ENCODE assay signal across 8 cellular contexts in the genomic region with DNA sequence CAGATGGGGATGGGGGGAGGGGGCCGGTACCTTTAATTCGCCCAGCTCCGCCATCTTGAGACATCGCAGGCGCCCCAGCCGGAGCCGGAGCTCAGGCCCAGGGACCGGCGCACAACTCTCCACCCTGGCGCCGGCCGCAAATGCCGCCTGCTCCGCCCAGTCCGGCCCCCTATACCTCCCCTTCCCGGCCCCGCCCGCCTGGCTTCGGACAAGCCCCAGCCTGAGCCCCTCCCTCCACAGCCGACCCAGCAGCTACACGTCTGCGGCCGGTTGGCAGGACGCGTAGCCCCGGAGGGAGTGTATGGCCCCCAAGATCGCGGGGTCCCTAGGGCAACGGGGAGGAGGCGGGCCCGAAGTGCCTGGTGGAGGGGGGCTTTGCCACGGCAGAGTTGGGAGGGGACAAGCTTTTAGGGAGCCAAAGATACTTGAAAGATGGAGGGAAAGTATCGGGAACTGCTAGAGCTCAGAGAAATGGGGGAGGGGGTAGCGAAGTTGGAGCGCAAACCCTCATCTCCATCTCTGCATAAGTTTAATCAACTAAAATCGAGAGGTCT. TPM values are rescaled to one million over a fixed set of nuclear protein-coding genes. Genes with fewer than 3 reads are reported as not detected.
A peak's percentile ranks its signal among the peaks of the same experiment; 100 is the strongest.
DNase-seq lines count a peak whose midpoint lies in the region; ATAC-seq, FAIRE-seq and TF ChIP-seq lines count a peak whose summit lies in the region.

TSS of gene PIAS3 (minus strand) at position 145 of the 554 bp plus-strand sequence. CDS start at position 54, 91 bp downstream.

- no peaks in the 10 kb centered on the region for H3K27me3 ChIP-seq in adrenal gland
- H3K27me3 ChIP-seq in heart left ventricle, result no peaks in the 10 kb centered on the region
- no peaks in the 10 kb centered on the region for H3K27me3 ChIP-seq in upper lobe of left lung

- peak within 1 kb of the TSS; percentile 62 to 92 (median 82) for H3K4me3 ChIP-seq in adrenal gland
- H3K4me3 ChIP-seq in heart left ventricle, result peak within 1 kb of the TSS; percentile 55 to 97 (median 90)
- H3K4me3 ChIP-seq in upper lobe of left lung, result peak within 1 kb of the TSS; percentile 71 to 93 (median 89)

- H3K9me3 ChIP-seq in adrenal gland (replicated peaks in 1 of 3) (no peaks in the 10 kb centered on the region), heart left ventricle (no peaks in the 10 kb centered on the region), upper lobe of left lung (no peaks in the 10 kb centered on the region)

- ATAC-seq in HG02798 (IDR thresholded peaks at IDR 0.05; ENCODE audit: poor library complexity, unreplicated experiment) (peak; percentile 89), heart left ventricle (peak; percentile 96 to 97 (median 96)), upper lobe of left lung (ENCODE audit: low FRiP score in 2 of 2) (peak; percentile 98 to 99)

- DNase-seq in GM12891 (ENCODE audit: insufficient read length, low spot score) (peak; percentile 97), NCI-H1436 (lab: John Stamatoyannopoulos, UW) (peak; percentile 78), adrenal gland (peak; percentile 94 to 97 (median 95)), heart left ventricle (peak; percentile 96 to 98 (median 98)), posterior vena cava (ENCODE audit: low spot score) (peak; percentile 98), upper lobe of left lung (peak; percentile 98)

- TF ChIP-seq POLR2A in GM12891 (IDR thresholded peaks at IDR 0.05; ENCODE audit: low read depth, low read length), result no peak
- TF ChIP-seq POLR2A in adrenal gland (IDR thresholded peaks at IDR 0.05), result peak; percentile 35 to 78
- TF ChIP-seq POLR2A in heart left ventricle (IDR thresholded peaks at IDR 0.05), result peak in 1 of 2 donors; percentile 91
- TF ChIP-seq POLR2A in upper lobe of left lung (IDR thresholded peaks at IDR 0.05), result peak in 2 of 4 donors; percentile 57 to 59

- intact Hi-C loops in T-helper 1 cell treated with Interleukin-12 subunit alpha and Interleukin-12 subunit beta and Interleukin-4 antibody, amounts not matched to agents 30 ng/mL and 1 ng/mL, for 36 hours (cut with micrococcal nuclease), result loop anchor here (2.0 to 5.0 kb wide), 9 partner anchors 14 to 180 kb away; partner anchors contain the start of genes ANKRD34A, NUDT17, PEX11B and POLR3C
- intact Hi-C loops in adrenal gland (cut with DNase I), result loop anchor here in 1 of 2 donors (10.0 kb wide), 1 partner anchor 46 kb away; no protein-coding TSS in a partner anchor
- intact Hi-C loops in heart left ventricle (cut with DNase I), result loop anchor here in 5 of 10 donors (2.0 to 10.0 kb wide), 7 partner anchors 48 to 118 kb away; partner anchors contain the start of genes LIX1L (in 4 of the 5), ANKRD34A (in 1 of the 5), ITGA10 (in 1 of the 5) and POLR3GL (in 1 of the 5)
- intact Hi-C loops in posterior vena cava (cut with DNase I), result loop anchor here in 1 of 2 donors (10.0 kb wide), 2 partner anchors 56 to 156 kb away; partner anchors contain the start of genes ITGA10 and PEX11B

- 0% methylated on average over 10 to 36 of the region's 36 CpGs for WGBS in adrenal gland, 4 donors
- 0 to 1% (median 0%) methylated on average over 36 of the region's 36 CpGs for WGBS in heart left ventricle, 4 donors
- 0% methylated on average over 13 to 24 of the region's 36 CpGs for WGBS in upper lobe of left lung, 2 donors

- H3K36me3 ChIP-seq in adrenal gland (replicated peaks in 1 of 2) (peaks cover 0 to 28% of the 10 kb centered on the region in 2 donors), heart left ventricle (peaks cover 0 to 30% (median 27%) of the 10 kb centered on the region in 9 donors), upper lobe of left lung (peaks cover 6 to 30% (median 29%) of the 10 kb centered on the region in 4 donors)

- TF ChIP-seq CTCF in adrenal gland (IDR thresholded peaks at IDR 0.05), result no peak
- TF ChIP-seq CTCF in heart left ventricle (IDR thresholded peaks at IDR 0.05), result no peak
- TF ChIP-seq CTCF in upper lobe of left lung (IDR thresholded peaks at IDR 0.05), result peak in 1 of 6 experiments; percentile 3

- H3K27ac ChIP-seq in adrenal gland, result peak within 1 kb of the TSS; percentile 23 to 93 (median 76)
- H3K27ac ChIP-seq in heart left ventricle, result peak within 1 kb of the TSS; percentile 89 to 95 (median 92)
- peak within 1 kb of the TSS; percentile 85 to 96 (median 94) for H3K27ac ChIP-seq in upper lobe of left lung

- H3K4me1 ChIP-seq in adrenal gland (replicated peaks in 1 of 2) (peaks cover 4 to 15% of the 10 kb centered on the region in 2 donors), heart left ventricle (peaks cover 0 to 22% (median 13%) of the 10 kb centered on the region in 12 donors), upper lobe of left lung (peaks cover 12 to 17% (median 15%) of the 10 kb centered on the region in 4 donors)

- peak; percentile 93 for FAIRE-seq in GM12891 (lab: Jason Lieb, UNC)

- no peak for TF ChIP-seq EP300 in upper lobe of left lung (IDR thresholded peaks at IDR 0.05)

TF ChIP-seq in GM12891, 5 proteins besides CTCF, POLR2A, EP300 and RAD21:
- TF ChIP-seq TAF1 (IDR thresholded peaks at IDR 0.05; ENCODE audit: low read depth, low read length), result no peak
- TF ChIP-seq POLR2AphosphoS5 (IDR thresholded peaks at IDR 0.05; ENCODE audit: low read depth, low read length), result no peak
- no peak for TF ChIP-seq SPI1 (IDR thresholded peaks at IDR 0.05; ENCODE audit: low read depth, low read length)
- TF ChIP-seq PAX5 (IDR thresholded peaks at IDR 0.05; ENCODE audit: insufficient read depth, low read length, severe bottlenecking), result no peak
- TF ChIP-seq POU2F2 (IDR thresholded peaks at IDR 0.05; ENCODE audit: low read depth, low read length), result no peak

RNA-seq across cellular contexts. Expression of gene PIAS3, which starts in this region (rescaled TPM):
- polyA plus RNA-seq in GM12891 (2012; ENCODE audit: low read depth, missing spikeins), result 10.4 TPM
- 25.5 and 27.3 TPM in 2 replicates for total RNA-seq in T-helper 1 cell treated with Interleukin-12 subunit alpha and Interleukin-12 subunit beta and Interleukin-4 antibody, amounts not matched to agents 30 ng/mL and 1 ng/mL, for 36 hours
- 10 to 100 TPM in 7 of 8 donors, 1 to 10 TPM in 1; 7.5 to 34.1 (median 22.0) TPM for total RNA-seq in adrenal gland
- polyA plus RNA-seq in adrenal gland, result 10 to 100 TPM; 17.9 to 40.5 (median 26.0) TPM
- total RNA-seq in heart left ventricle, result 10 to 100 TPM; 14.2 to 25.8 (median 15.6) TPM
- polyA plus RNA-seq in heart left ventricle, result 10 to 100 TPM; 14.2 to 31.0 TPM
- 10 to 100 TPM; 28.6 to 34.7 TPM for total RNA-seq in posterior vena cava
- 10 to 100 TPM; 23.0 to 71.2 (median 29.5) TPM for total RNA-seq in upper lobe of left lung

Comparison
In these comparisons a context has a peak if more than half of its experiments do, and no peak if none do; other contexts are left out.
1. Peak in every context shown above with its lines: DNase-seq, ATAC-seq, H3K4me3 ChIP-seq and H3K27ac ChIP-seq.